1 cellular context compared by ENCODE assay signal in genomic region chr11:36751251-36751839, GRCh38.
TF ChIP-seq lines count a peak whose summit lies in the region.

No MANE protein-coding gene starts in this region.

TF ChIP-seq in SK-N-SH, 30 proteins besides CTCF, POLR2A, EP300 and RAD21 (continued from another document):
- TF ChIP-seq MEF2A (IDR thresholded peaks at IDR 0.05; ENCODE audit: borderline replicate concordance, low read depth): no peak
- TF ChIP-seq FOXJ3 (CRISPR knock-in tag; IDR thresholded peaks at IDR 0.05): no peak
- TF ChIP-seq TEAD4 (IDR thresholded peaks at IDR 0.05; ENCODE audit: borderline replicate concordance, insufficient read depth): no peak
- TF ChIP-seq PBX3 (IDR thresholded peaks at IDR 0.05): peak; percentile 46
- no peak for TF ChIP-seq RFX5 (IDR thresholded peaks at IDR 0.05; ENCODE audit: low read length)
